In genomic region chr4:145888393-145888792, GRCh38 we compare ENCODE assay signal across 17 cellular contexts. TPM values are rescaled to one million over a fixed set of nuclear protein-coding genes. Genes with fewer than 3 reads are reported as not detected.
DNase-seq lines count a peak whose midpoint lies in the region; ATAC-seq, FAIRE-seq and TF ChIP-seq lines count a peak whose summit lies in the region.
"Had no signal": no experiment of that assay in that cellular context is flagged by ENCODE, and none has a peak within 500 bp of the region (broad histone marks: within the 10 kb centered on the region; RNA-seq: fewer than 3 reads in every experiment).

No MANE protein-coding gene starts in this region.

- H3K79me2 ChIP-seq in OCI-LY1 (ENCODE audit: insufficient read depth, low read length) (peaks cover 5% of the 10 kb centered on the region; the same call in 1 of the 2 replicates), HepG2 (ENCODE audit: insufficient read depth, low read length) (no peaks in the 10 kb centered on the region)

- H3K9ac ChIP-seq in OCI-LY1 (ENCODE audit: low read length) (no peak overlapping the region), HepG2 (ENCODE audit: insufficient read depth, low read depth, low read length) (no peak overlapping the region)

- H3F3A ChIP-seq in OCI-LY1 (ENCODE audit: insufficient read depth, low read length) = no peaks in the 10 kb centered on the region; the same call in 1 of the 2 replicates

- H3K27ac ChIP-seq in OCI-LY1 (ENCODE audit: low read depth, low read length, poor library complexity, severe bottlenecking) (peak overlapping the region; percentile 74), sigmoid colon (peak overlapping the region in 3 of 4 donors; percentile 65 to 71 (median 70)), HepG2 (ENCODE audit: extremely low read length, insufficient read depth, low read length) (no peak overlapping the region)
- H3K27ac ChIP-seq: upper lobe of left lung had no signal

- POLR2A ChIA-PET in HepG2 (lab: Yijun Ruan, JAX) = no interaction called here

- H4K20me1 ChIP-seq in OCI-LY1 (ENCODE audit: insufficient read depth, low read length) (no peaks in the 10 kb centered on the region), HepG2 (ENCODE audit: insufficient read depth, low read length) (no peaks in the 10 kb centered on the region)

- TF ChIP-seq POLR2A in sigmoid colon (IDR thresholded peaks at IDR 0.05) (no peak), HepG2 (IDR thresholded peaks at IDR 0.05; ENCODE audit: insufficient read depth in 1 of 2, low read depth in 2 of 2, low read length in 2 of 2) (no peak)

- H3K4me1 ChIP-seq in OCI-LY1 (ENCODE audit: insufficient read depth, low read length, severe bottlenecking) = peaks cover 54% of the 10 kb centered on the region
- H3K4me1 ChIP-seq in sigmoid colon = peaks cover 0 to 27% (median 22%) of the 10 kb centered on the region in 4 donors
- no peaks in the 10 kb centered on the region for H3K4me1 ChIP-seq in HepG2 (ENCODE audit: insufficient read depth, low read length)

- intact Hi-C loops in sigmoid colon (cut with DNase I) = loop anchor here (10.0 kb wide), 1 partner anchor 274 kb away; the partner anchor contains the start of gene MMAA
- intact Hi-C loops in HepG2 (cut with micrococcal nuclease; ENCODE audit: unreplicated experiment) = no loop called here
- intact Hi-C loops in cardiac septum (cut with DNase I) = loop anchor here (5.0 kb wide), 2 partner anchors 49 to 156 kb away; partner anchors contain the start of gene ZNF827

- H3K9me3 ChIP-seq in OCI-LY1 (ENCODE audit: low read length) (no peaks in the 10 kb centered on the region), sigmoid colon (no peaks in the 10 kb centered on the region), HepG2 (ENCODE audit: low read length) (no peaks in the 10 kb centered on the region)
- H3K9me3 ChIP-seq: esophagus muscularis mucosa, upper lobe of left lung had no signal

- in situ Hi-C loops in HepG2 (cut with HindIII; ENCODE audit: extremely low pct_ligation_motif_present, low pct_unique_long_range_greater_than_20kb) = no loop called here

- no peak overlapping the region for H2AFZ ChIP-seq in OCI-LY1 (ENCODE audit: low read length)
- no peak overlapping the region for H2AFZ ChIP-seq in HepG2 (ENCODE audit: low read length)

- CTCF ChIA-PET in HepG2 (lab: Yijun Ruan, JAX; ENCODE audit: low intra/inter-chr PET ratio, low total read pairs) = no interaction called here

- H3K4me2 ChIP-seq in OCI-LY1 (ENCODE audit: low read length) (no peak overlapping the region; the same call in 1 of the 2 replicates), HepG2 (ENCODE audit: low read depth, low read length) (no peak overlapping the region)

- H3K36me3 ChIP-seq in OCI-LY1 (ENCODE audit: insufficient read depth, low read length) (peaks cover 38% of the 10 kb centered on the region), sigmoid colon (peaks cover 0 to 19% (median 0%) of the 10 kb centered on the region in 4 donors), HepG2 (replicated peaks in 1 of 2; ENCODE audit: control insufficient read depth in 1 of 2, insufficient read depth in 2 of 2, low read length in 2 of 2) (peaks cover 5 to 14% of the 10 kb centered on the region in 2 experiments; a peak in 4 of 5 replicates)

- FAIRE-seq in HepG2 (lab: Jason Lieb, UNC) = no peak
- FAIRE-seq: G401.6 had no signal

- BruUV-seq in HepG2 (replicated peaks; lab: Mats Ljungman, UMichigan) = no TSS peak

- TF ChIP-seq CTCF in GM12873 (IDR thresholded peaks at IDR 0.05; ENCODE audit: insufficient read depth, low read depth, low read length, missing control alignments) = peak; percentile 40
- TF ChIP-seq CTCF in OCI-LY1 (IDR thresholded peaks at IDR 0.05; ENCODE audit: low read length) = peak; percentile 22; the same call in 1 of the 2 replicates
- peak; percentile 12 for TF ChIP-seq CTCF in fibroblast of pulmonary artery (IDR thresholded peaks at IDR 0.05; ENCODE audit: low read length, missing control alignments)
- no peak for TF ChIP-seq CTCF in sigmoid colon (IDR thresholded peaks at IDR 0.05)
- TF ChIP-seq CTCF in HepG2 (CRISPR knock-in tag; IDR thresholded peaks at IDR 0.05) = no peak

- ATAC-seq in HepG2 = no peak

- H3K27me3 ChIP-seq in OCI-LY1 (ENCODE audit: insufficient read depth, low read length) = no peaks in the 10 kb centered on the region
- no peaks in the 10 kb centered on the region for H3K27me3 ChIP-seq in sigmoid colon
- H3K27me3 ChIP-seq in HepG2 (ENCODE audit: control insufficient read depth in 1 of 2, insufficient read depth in 2 of 2, low read length in 2 of 2) = no peaks in the 10 kb centered on the region
- H3K27me3 ChIP-seq: esophagus muscularis mucosa, upper lobe of left lung had no signal

- TF ChIP-seq EP300 in sigmoid colon (IDR thresholded peaks at IDR 0.05) (no peak), HepG2 (IDR thresholded peaks at IDR 0.05; ENCODE audit: low read depth in 2 of 2, low read length in 2 of 2) (no peak), HepG2 (CRISPR knock-in tag; IDR thresholded peaks at IDR 0.05; ENCODE audit: borderline replicate concordance) (no peak)

- WGBS in sigmoid colon, 2 donors = 96% methylated on average over 2 of the region's 2 CpGs
- 100% methylated on average over 2 of the region's 2 CpGs for WGBS in HepG2 (ENCODE audit: low lambda C conversion rate)

- no peaks in the 10 kb centered on the region for H3K9me2 ChIP-seq in OCI-LY1 (ENCODE audit: low read depth, low read length)

- no peak for TF ChIP-seq RAD21 in HepG2 (CRISPR knock-in tag; IDR thresholded peaks at IDR 0.05)

- DNase-seq in fibroblast of pulmonary artery (ENCODE audit: low read depth) = no peak
- DNase-seq in sigmoid colon = no peak
- DNase-seq in HepG2 (ENCODE audit: low spot score) = no peak
- DNase-seq in cardiac septum (ENCODE audit: low spot score) = no peak
- no peak for DNase-seq in KG1 (lab: John Stamatoyannopoulos, UW)
- no peak for DNase-seq in NCI-H1092 (lab: John Stamatoyannopoulos, UW)
- DNase-seq: activated naive CD8-positive, alpha-beta T cell treated with anti-CD3 and anti-CD28 coated beads for 36 hours; Kasumi-1; NCI-H187 treated with DMSO at 0.1 percent for 48 hours; NCI-H69; T-helper 1 cell; upper lobe of left lung had no signal

- H3K4me3 ChIP-seq in OCI-LY1 (ENCODE audit: low read depth, low read length, poor library complexity, severe bottlenecking) = no peak overlapping the region
- H3K4me3 ChIP-seq in fibroblast of pulmonary artery (replicated peaks; ENCODE audit: low read depth, low read length) = no peak overlapping the region
- no peak overlapping the region for H3K4me3 ChIP-seq in sigmoid colon
- no peak overlapping the region for H3K4me3 ChIP-seq in HepG2 (replicated peaks in 1 of 3; ENCODE audit: insufficient read depth in 1 of 3, low read depth in 2 of 3, low read length in 3 of 3)
- H3K4me3 ChIP-seq: esophagus muscularis mucosa, upper lobe of left lung had no signal

TF ChIP-seq in HepG2, 621 proteins besides CTCF, POLR2A, EP300 and RAD21 (continues in another document):
- TF ChIP-seq ZBED4 (CRISPR knock-in tag; IDR thresholded peaks at IDR 0.05; ENCODE audit: borderline replicate concordance) = no peak

RNA-seq across cellular contexts. Expression of gene ZNF827, which starts 50.2 kb away (rescaled TPM):
- total RNA-seq in sigmoid colon (10 to 100 TPM; 11.3 to 37.7 (median 15.7) TPM), HepG2 (2016; rRNA removed; fragmentation: Illumina TruSeq; extraction: Trizol) (1.8 and 2.8 TPM in 2 replicates), cardiac septum (28.3 TPM)
- polyA plus RNA-seq in sigmoid colon (1 to 10 TPM; 1.8 to 8.7 (median 2.1) TPM), HepG2 (2011; rRNA removed) (2.8 and 3.9 TPM in 2 replicates)
- total RNA-seq in HepG2 (2016; cell fraction: cytosol; rRNA removed; fragmentation: Illumina TruSeq; extraction: Trizol; ENCODE audit: low read depth) = 4.8 and 6.6 TPM in 2 replicates
- total RNA-seq in HepG2 (2016; cell fraction: insoluble cytoplasmic fraction; rRNA removed; fragmentation: Illumina TruSeq; extraction: Trizol) = 1.6 and 3.1 TPM in 2 replicates
- total RNA-seq in HepG2 (2016; cell fraction: membrane; rRNA removed; fragmentation: Illumina TruSeq; extraction: Trizol) = 3.7 and 3.8 TPM in 2 replicates
- 11.3 and 11.8 TPM in 2 replicates for total RNA-seq in HepG2 (2016; cell fraction: nucleus; rRNA removed; fragmentation: Illumina TruSeq; extraction: Trizol)
- polyA plus RNA-seq in HepG2 (2011; cell fraction: cytosol; rRNA removed) = 2.1 and 3.7 TPM in 2 replicates
- 22.9 and 29.9 TPM in 2 replicates for polyA plus RNA-seq in HepG2 (2011; cell fraction: nucleus; rRNA removed)
- polyA plus RNA-seq in HepG2 (2012) = 1.9 and 2.3 TPM in 2 replicates
- 0.08 and 0.29 TPM in 2 replicates for polyA plus RNA-seq in HepG2 (2016; cell fraction: cytosol; fragmentation: Illumina TruSeq; extraction: Trizol; ENCODE audit: low read depth)
- polyA plus RNA-seq in HepG2 (2016; cell fraction: insoluble cytoplasmic fraction; fragmentation: Illumina TruSeq; extraction: Trizol; ENCODE audit: low read depth) = 1.8 and 2.7 TPM in 2 replicates
- polyA plus RNA-seq in HepG2 (2016; cell fraction: membrane; fragmentation: Illumina TruSeq; extraction: Trizol; ENCODE audit: low read depth) = 0.27 and 0.43 TPM in 2 replicates
- polyA plus RNA-seq in HepG2 (2016; cell fraction: nucleus; fragmentation: Illumina TruSeq; extraction: Trizol; ENCODE audit: insufficient read depth, low read depth) = 10.3 and 11.8 TPM in 2 replicates
- polyA minus RNA-seq in HepG2 (2011; rRNA and poly(A)+ RNA removed; ENCODE audit: low replicate concordance) = 13.0 TPM in 1 of 2 replicates, not detected in the other
- 4.4 and 6.9 TPM in 2 replicates for polyA minus RNA-seq in HepG2 (2011; cell fraction: cytosol; rRNA and poly(A)+ RNA removed)
- 37.1 and 39.4 TPM in 2 replicates for polyA minus RNA-seq in HepG2 (2011; cell fraction: nucleus; rRNA and poly(A)+ RNA removed)
- polyA plus RNA-seq: CD14-positive monocyte had no signal

Comparison
In these comparisons a context has a peak if more than half of its experiments do, and no peak if none do; other contexts are left out.
1. CTCF ChIP-seq: peak in GM12873 (single experiment), OCI-LY1 (single experiment) and fibroblast of pulmonary artery (single experiment); none in sigmoid colon (0 of 4) and HepG2 (single experiment).